In the genomic region with DNA sequence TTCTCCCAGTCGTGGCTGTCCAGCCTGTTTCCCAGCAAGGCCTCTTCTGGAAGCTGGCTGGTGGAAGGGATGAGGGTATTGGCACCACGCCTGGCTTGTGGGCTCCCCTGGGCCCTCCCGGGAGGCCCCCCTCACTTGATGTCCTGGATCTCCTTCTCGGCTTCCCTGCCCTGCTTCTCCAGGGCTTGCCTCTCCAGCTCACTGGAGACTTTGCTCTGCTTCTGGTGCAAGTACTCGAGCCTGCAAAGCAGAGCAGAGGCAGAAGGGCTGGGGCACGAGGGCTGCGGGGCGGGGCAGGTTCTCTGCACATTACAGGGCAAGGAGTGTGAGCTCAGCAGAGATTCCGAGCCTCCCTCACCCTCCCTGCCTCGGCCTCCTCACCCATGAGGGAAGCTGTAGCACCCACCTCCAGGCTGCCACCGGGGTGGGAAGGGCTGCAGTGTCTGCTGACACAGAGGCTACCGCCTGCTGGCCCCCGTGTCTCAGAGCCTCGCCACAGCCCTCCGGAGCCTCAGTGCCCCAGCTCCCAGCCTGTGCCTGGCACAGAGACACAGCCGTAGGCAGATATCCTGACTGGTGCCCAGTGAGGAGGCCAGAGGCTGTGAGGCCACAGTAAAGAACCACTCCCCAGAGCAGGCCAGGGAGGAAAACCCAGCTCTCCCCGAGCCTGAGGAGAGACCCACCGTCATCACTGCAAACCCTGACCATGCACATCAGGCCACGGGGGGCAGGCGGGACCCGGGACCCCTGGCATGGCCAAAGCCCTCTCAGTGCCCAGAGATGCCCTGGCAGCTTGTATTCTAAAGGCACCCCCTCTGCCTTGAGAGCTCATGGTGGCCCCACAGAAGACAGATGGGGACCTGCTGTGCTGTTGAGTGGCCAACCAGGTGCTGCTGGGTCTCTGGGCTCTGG, we compare ENCODE assay signal across 21 cellular contexts.
"Had no signal": no experiment of that assay in that cellular context is flagged by ENCODE, and none has a peak within 500 bp of the region (broad histone marks: within the 10 kb centered on the region; RNA-seq: fewer than 3 reads in every experiment).

No MANE protein-coding gene starts in this region.

- H3K4me3 ChIP-seq: colonic mucosa, upper lobe of right lung had no signal

- H3K9ac ChIP-seq: SK-N-SH had no signal

- H3K4me2 ChIP-seq: SK-N-SH had no signal

- H3K4me1 Mint-ChIP-seq: activated B cell treated with CpG ODN at 0.5 μM for 24 hours; brain; central memory CD8-positive, alpha-beta T cell; endodermal cell had no signal

- H3K27me3 Mint-ChIP-seq: activated B cell treated with CpG ODN at 0.5 μM for 24 hours; activated CD8-positive, alpha-beta T cell treated with anti-CD3 and anti-CD28 coated beads for 36 hours; activated naive CD8-positive, alpha-beta T cell treated with anti-CD3 and anti-CD28 coated beads, Interleukin-2, amount 10 ng/mL, durations not matched to agents 7 days and 5 days; brain; central memory CD8-positive, alpha-beta T cell; progenitor cell of endocrine pancreas; T-cell had no signal

- DNase-seq: activated B cell treated with CpG ODN at 0.5 μM for 24 hours; activated CD4-positive, alpha-beta T cell treated with anti-CD3 and anti-CD28 coated beads for 48 hours; activated CD8-positive, alpha-beta T cell treated with anti-CD3 and anti-CD28 coated beads for 36 hours; activated naive CD4-positive, alpha-beta T cell treated with Interleukin-2 at 50 U/mL for 16 hours; activated naive CD8-positive, alpha-beta T cell treated with anti-CD3 and anti-CD28 coated beads, Interleukin-2, amount 10 ng/mL, durations not matched to agents 7 days and 5 days; activated T-cell treated with anti-CD3 and anti-CD28 coated beads, Interleukin-2, amount 50 U/mL, for 1 hour; colonic mucosa; endodermal cell; foreskin melanocyte; left ventricle myocardium superior; SK-N-SH; small intestine; stimulated activated CD4-positive, alpha-beta T cell treated with anti-CD3 and anti-CD28 coated beads, Interleukin-15, amount 100 ng/mL, for 24 hours; stimulated activated CD4-positive, alpha-beta T cell treated with anti-CD3 and anti-CD28 coated beads, Interleukin-2, amount 100 ng/mL, for 48 hours; T-cell had no signal

- FAIRE-seq: small intestine had no signal

- H3K9me3 ChIP-seq: colonic mucosa, SK-N-SH, upper lobe of right lung had no signal

- H3K9me3 Mint-ChIP-seq: activated B cell treated with CpG ODN at 0.5 μM for 24 hours; activated CD8-positive, alpha-beta T cell treated with anti-CD3 and anti-CD28 coated beads for 36 hours; activated naive CD8-positive, alpha-beta T cell treated with anti-CD3 and anti-CD28 coated beads, Interleukin-2, amount 10 ng/mL, durations not matched to agents 7 days and 5 days; activated T-helper 2 cell treated with anti-CD3 and anti-CD28 coated beads, Interferon-gamma antibody, Interleukin-2, Interleukin-4, amounts not matched to agents 10 μg/mL and 5 μg/mL and 100 μg/mL, durations not matched to agents 14 hours and 24 hours and 36 hours; brain; central memory CD8-positive, alpha-beta T cell; endodermal cell; T-cell had no signal

- H3K27ac Mint-ChIP-seq: activated B cell treated with CpG ODN at 0.5 μM for 24 hours; activated CD8-positive, alpha-beta T cell treated with anti-CD3 and anti-CD28 coated beads for 36 hours; activated naive CD8-positive, alpha-beta T cell treated with anti-CD3 and anti-CD28 coated beads, Interleukin-2, amount 10 ng/mL, durations not matched to agents 7 days and 5 days; activated T-helper 2 cell treated with anti-CD3 and anti-CD28 coated beads, Interferon-gamma antibody, Interleukin-2, Interleukin-4, amounts not matched to agents 10 μg/mL and 5 μg/mL and 100 μg/mL, durations not matched to agents 14 hours and 24 hours and 36 hours; brain; endodermal cell; progenitor cell of endocrine pancreas; T-cell had no signal

- H3K4me1 ChIP-seq: upper lobe of right lung had no signal

- H3K27me3 ChIP-seq: colonic mucosa, upper lobe of right lung had no signal

- ATAC-seq: activated CD8-positive, alpha-beta T cell treated with anti-CD3 and anti-CD28 coated beads for 36 hours; left ventricle myocardium superior; T-cell; upper lobe of right lung had no signal

- H3K4me3 Mint-ChIP-seq: activated B cell treated with CpG ODN at 0.5 μM for 24 hours; activated CD8-positive, alpha-beta T cell treated with anti-CD3 and anti-CD28 coated beads for 36 hours; activated naive CD8-positive, alpha-beta T cell treated with anti-CD3 and anti-CD28 coated beads, Interleukin-2, amount 10 ng/mL, durations not matched to agents 7 days and 5 days; brain; central memory CD8-positive, alpha-beta T cell; endodermal cell; T-cell had no signal

- H3K27ac ChIP-seq: colonic mucosa, epithelial cell of prostate, upper lobe of right lung had no signal
